Comparison of ENCODE assay signal across 14 cellular contexts in genomic region chr7:100879685-100880261, GRCh38. TPM values are rescaled to one million over a fixed set of nuclear protein-coding genes. Genes with fewer than 3 reads are reported as not detected.
DNase-seq lines count a peak whose midpoint lies in the region; ATAC-seq, FAIRE-seq and TF ChIP-seq lines count a peak whose summit lies in the region.
"Had no signal": no experiment of that assay in that cellular context is flagged by ENCODE, and none has a peak within 500 bp of the region (broad histone marks: within the 10 kb centered on the region; RNA-seq: fewer than 3 reads in every experiment).

No MANE protein-coding gene starts in this region.

- intact Hi-C loops in left ventricle myocardium superior (cut with micrococcal nuclease) = no loop called here

- peak overlapping the region; percentile 92; the same call in 1 of the 2 replicates for H3K4me2 ChIP-seq in DND-41 (ENCODE audit: insufficient read depth, low read length)

- no peak for FAIRE-seq in GM12891 (lab: Jason Lieb, UNC)

- no peaks in the 10 kb centered on the region for H3K27me3 Mint-ChIP-seq in activated naive CD8-positive, alpha-beta T cell treated with anti-CD3 and anti-CD28 coated beads, Interleukin-2, amount 50 U/mL, for 24 hours

- no peaks in the 10 kb centered on the region for H3K9me3 Mint-ChIP-seq in activated naive CD8-positive, alpha-beta T cell treated with anti-CD3 and anti-CD28 coated beads, Interleukin-2, amount 50 U/mL, for 24 hours

- H3K9ac ChIP-seq in DND-41 (ENCODE audit: low read depth, low read length) = no peak overlapping the region

- H3K36me3 Mint-ChIP-seq in activated naive CD8-positive, alpha-beta T cell treated with anti-CD3 and anti-CD28 coated beads, Interleukin-2, amount 50 U/mL, for 24 hours (ENCODE audit: low read depth) = peaks cover 78% of the 10 kb centered on the region

- H3K27me3 ChIP-seq in DND-41 (ENCODE audit: insufficient read depth, low read length, poor library complexity) = no peaks in the 10 kb centered on the region
- H3K27me3 ChIP-seq: gastrocnemius medialis had no signal

- TF ChIP-seq POLR2A in GM12891 (IDR thresholded peaks at IDR 0.05; ENCODE audit: low read depth, low read length) = no peak

- no peak for ATAC-seq in DND-41 (ENCODE audit: insufficient read depth, low read depth)
- ATAC-seq in activated naive CD8-positive, alpha-beta T cell treated with anti-CD3 and anti-CD28 coated beads, Interleukin-2, amount 50 U/mL, for 24 hours = no peak
- ATAC-seq in left ventricle myocardium superior = peak; percentile 54
- ATAC-seq in GM18520 (IDR thresholded peaks at IDR 0.05; ENCODE audit: unreplicated experiment) = no peak
- ATAC-seq: gastrocnemius medialis had no signal

- peaks cover 92% of the 10 kb centered on the region for H3K36me3 ChIP-seq in DND-41 (ENCODE audit: insufficient read depth, low read length)

- peaks cover 83% of the 10 kb centered on the region for H4K20me1 ChIP-seq in DND-41 (ENCODE audit: insufficient read depth, low read length)

- H3K27ac Mint-ChIP-seq in activated naive CD8-positive, alpha-beta T cell treated with anti-CD3 and anti-CD28 coated beads, Interleukin-2, amount 50 U/mL, for 24 hours = peak overlapping the region; percentile 77

- peaks cover 41% of the 10 kb centered on the region for H3K4me1 ChIP-seq in DND-41 (ENCODE audit: insufficient read depth, low read length)

- H3K27ac ChIP-seq in DND-41 (ENCODE audit: low read length) = no peak overlapping the region
- H3K27ac ChIP-seq: VCaP had no signal

- peak; percentile 71 for DNase-seq in Ammon's horn (ENCODE audit: low spot score)
- DNase-seq in DND-41 = no peak
- DNase-seq in activated naive CD8-positive, alpha-beta T cell treated with anti-CD3 and anti-CD28 coated beads, Interleukin-2, amount 50 U/mL, for 24 hours = no peak
- DNase-seq in left ventricle myocardium superior = no peak
- DNase-seq in GM12891 (ENCODE audit: insufficient read length, low spot score) = no peak
- no peak for DNase-seq in epidermal melanocyte (ENCODE audit: insufficient read length, low spot score)
- no peak for DNase-seq in NCI-H526 treated with DMSO at 0.1 percent for 48 hours (lab: John Stamatoyannopoulos, UW)
- DNase-seq: dermis blood vessel endothelial cell, gastrocnemius medialis, NCI-H510A treated with DMSO at 0.1 percent for 48 hours, occipital lobe, SHP77 treated with DMSO at 0.1 percent for 48 hours had no signal

- H3K4me1 Mint-ChIP-seq in activated naive CD8-positive, alpha-beta T cell treated with anti-CD3 and anti-CD28 coated beads, Interleukin-2, amount 50 U/mL, for 24 hours = peaks cover 50% of the 10 kb centered on the region

- H2AFZ ChIP-seq in DND-41 (ENCODE audit: low read depth, low read length) = no peak overlapping the region

- H3K4me3 ChIP-seq in DND-41 (ENCODE audit: low read depth in 1 of 2, low read length in 2 of 2) = no peak overlapping the region
- H3K4me3 ChIP-seq: gastrocnemius medialis had no signal

- H3K4me3 Mint-ChIP-seq in activated naive CD8-positive, alpha-beta T cell treated with anti-CD3 and anti-CD28 coated beads, Interleukin-2, amount 50 U/mL, for 24 hours = no peak overlapping the region

- H3K79me2 ChIP-seq in DND-41 (ENCODE audit: insufficient read depth, low read length) = peaks cover 87% of the 10 kb centered on the region

- H3K9me3 ChIP-seq in DND-41 (ENCODE audit: insufficient read depth, low read length, severe bottlenecking) = no peaks in the 10 kb centered on the region
- H3K9me3 ChIP-seq: gastrocnemius medialis had no signal

- TF ChIP-seq CTCF in DND-41 (IDR thresholded peaks at IDR 0.05; ENCODE audit: borderline replicate concordance, extremely low read depth, low read length, poor library complexity, severe bottlenecking) = no peak

TF ChIP-seq in GM12891, 5 proteins besides CTCF, POLR2A, EP300 and RAD21:
- TF ChIP-seq POLR2AphosphoS5 (IDR thresholded peaks at IDR 0.05; ENCODE audit: low read depth, low read length) (no peak), POU2F2 (IDR thresholded peaks at IDR 0.05; ENCODE audit: low read depth, low read length) (no peak), PAX5 (IDR thresholded peaks at IDR 0.05; ENCODE audit: insufficient read depth, low read length, severe bottlenecking) (no peak), TAF1 (IDR thresholded peaks at IDR 0.05; ENCODE audit: low read depth, low read length) (no peak), SPI1 (IDR thresholded peaks at IDR 0.05; ENCODE audit: low read depth, low read length) (no peak)

RNA-seq across cellular contexts. Expression of gene SRRT, which starts 4.9 kb away (rescaled TPM):
- 63.2 TPM for total RNA-seq in left ventricle myocardium superior
- polyA plus RNA-seq in GM12891 (2012; ENCODE audit: low read depth, missing spikeins) = 138 TPM

RNA-seq across cellular contexts. Expression of gene UFSP1, which starts 9.7 kb away (rescaled TPM):
- total RNA-seq in left ventricle myocardium superior = 1.9 TPM
- 1.2 TPM for polyA plus RNA-seq in GM12891 (2012; ENCODE audit: low read depth, missing spikeins)

RNA-seq across cellular contexts. Expression of gene TRIP6, which starts 12.6 kb away (rescaled TPM):
- 13.6 TPM for total RNA-seq in left ventricle myocardium superior
- 39.3 TPM for polyA plus RNA-seq in GM12891 (2012; ENCODE audit: low read depth, missing spikeins)

RNA-seq across cellular contexts. Expression of gene ACHE, which starts 15.9 kb away (rescaled TPM):
- total RNA-seq in left ventricle myocardium superior = 0.40 TPM
- 3.8 TPM for polyA plus RNA-seq in GM12891 (2012; ENCODE audit: low read depth, missing spikeins)

RNA-seq across cellular contexts. Expression of gene SLC12A9, which starts 27.3 kb away (rescaled TPM):
- 9.0 TPM for total RNA-seq in left ventricle myocardium superior
- 8.9 TPM for polyA plus RNA-seq in GM12891 (2012; ENCODE audit: low read depth, missing spikeins)
